In the genomic region with DNA sequence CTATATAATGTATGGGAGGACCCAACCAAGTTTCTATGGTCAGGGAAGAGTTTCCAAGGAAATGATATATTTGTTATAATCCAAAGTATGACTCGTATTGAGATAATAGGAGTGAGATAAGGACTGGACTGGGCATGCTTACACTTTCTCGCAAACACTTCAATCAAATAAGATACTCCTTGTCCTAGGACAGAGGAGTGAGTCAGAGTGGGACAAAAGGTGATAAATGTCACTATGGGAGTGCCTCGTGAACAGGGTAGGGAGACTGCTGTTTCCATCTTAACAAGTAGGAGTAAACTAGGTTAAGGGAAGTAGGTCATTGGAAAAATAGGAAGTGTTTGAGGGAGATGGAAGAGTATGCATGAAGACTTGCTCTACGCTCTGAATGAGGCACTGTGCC, we compare ENCODE assay signal across 23 cellular contexts. TPM values are rescaled to one million over a fixed set of nuclear protein-coding genes. Genes with fewer than 3 reads are reported as not detected.
A peak's percentile ranks its signal among the peaks of the same experiment; 100 is the strongest.
DNase-seq lines count a peak whose midpoint lies in the region; ATAC-seq and TF ChIP-seq lines count a peak whose summit lies in the region.
"Had no signal": no experiment of that assay in that cellular context is flagged by ENCODE, and none has a peak within 500 bp of the region (broad histone marks: within the 10 kb centered on the region; RNA-seq: fewer than 3 reads in every experiment).

No MANE protein-coding gene starts in this region.

- H4K20me1 ChIP-seq in HCT116 (ENCODE audit: insufficient read depth) = no peaks in the 10 kb centered on the region
- H4K20me1 ChIP-seq in hepatocyte (ENCODE audit: insufficient read depth, poor library complexity, severe bottlenecking) = no peaks in the 10 kb centered on the region
- H4K20me1 ChIP-seq: BLaER1 treated with 17β-estradiol and CSF1 and Interleukin-3, amounts not matched to agents 10 nM and 100 nM had no signal

- no peak overlapping the region for H3K14ac ChIP-seq in trophoblast cell (ENCODE audit: low read length)

- no peak overlapping the region for H3K9ac ChIP-seq in HCT116 (ENCODE audit: low read length)
- H3K9ac ChIP-seq in trophoblast cell (ENCODE audit: low read length) = no peak overlapping the region
- H3K9ac ChIP-seq: BLaER1 treated with 17β-estradiol and CSF1 and Interleukin-3, amounts not matched to agents 10 nM and 100 nM; SK-N-SH had no signal

- RAD21 ChIA-PET in HCT116 (lab: Charles Lee; ENCODE audit: low non-redundant PET in 1 of 2, low total read pairs in 2 of 2, uncharacterized antibody in 2 of 2, unreplicated experiment in 2 of 2) = no interaction called here

- no peak overlapping the region for H3K4ac ChIP-seq in trophoblast cell (ENCODE audit: low read depth, low read length)

- H3K4me2 ChIP-seq in HCT116 (ENCODE audit: low read length) (no peak overlapping the region), hepatocyte (no peak overlapping the region), trophoblast cell (ENCODE audit: low read length) (no peak overlapping the region)
- H3K4me2 ChIP-seq: BLaER1 treated with 17β-estradiol and CSF1 and Interleukin-3, amounts not matched to agents 10 nM and 100 nM; GM23338; SK-N-SH had no signal

- no peak overlapping the region for H2BK12ac ChIP-seq in trophoblast cell (ENCODE audit: low read length)

- peaks cover 12% of the 10 kb centered on the region for H3K27me3 Mint-ChIP-seq in activated T-cell treated with anti-CD3 and anti-CD28 coated beads, Interleukin-2, amount 50 U/mL, for 24 hours

- H3K27ac Mint-ChIP-seq in activated T-cell treated with anti-CD3 and anti-CD28 coated beads, Interleukin-2, amount 50 U/mL, for 24 hours = no peak overlapping the region
- H3K27ac Mint-ChIP-seq: CD8-positive, alpha-beta memory T cell; GM23338 had no signal

- no peak for TF ChIP-seq POLR2A in HCT116 (IDR thresholded peaks at IDR 0.05; ENCODE audit: borderline replicate concordance, extremely low read depth, insufficient read depth, insufficient read length)

- no peak for TF ChIP-seq CTCF in HCT116 (IDR thresholded peaks at IDR 0.05 in 2 of 3, conservative IDR thresholded peaks at IDR 0.05 in 1 of 3; ENCODE audit: borderline replicate concordance in 1 of 3, insufficient read depth in 1 of 3, low read depth in 2 of 3, low read length in 2 of 3)
- no peak for TF ChIP-seq CTCF in hepatocyte (IDR thresholded peaks at IDR 0.05; ENCODE audit: poor library complexity)
- no peak for TF ChIP-seq CTCF in upper lobe of right lung (IDR thresholded peaks at IDR 0.05)

- H2AK5ac ChIP-seq in trophoblast cell (ENCODE audit: low read length) = no peak overlapping the region

- no peaks in the 10 kb centered on the region for H3K79me2 ChIP-seq in HCT116 (ENCODE audit: insufficient read depth, low read length)
- H3K79me2 ChIP-seq in hepatocyte = no peaks in the 10 kb centered on the region
- H3K79me2 ChIP-seq in trophoblast cell (ENCODE audit: control insufficient read depth, insufficient read depth, low read length, poor library complexity) = no peaks in the 10 kb centered on the region

- H3K18ac ChIP-seq in trophoblast cell (ENCODE audit: low read length) = no peak overlapping the region

- no peak overlapping the region for H3K27ac ChIP-seq in HCT116 (ENCODE audit: low read depth, low read length)
- H3K27ac ChIP-seq in hepatocyte = peak overlapping the region; percentile 70
- no peak overlapping the region for H3K27ac ChIP-seq in trophoblast cell (ENCODE audit: low read depth, low read length)
- H3K27ac ChIP-seq in upper lobe of right lung = no peak overlapping the region
- H3K27ac ChIP-seq: BLaER1 treated with 17β-estradiol and CSF1 and Interleukin-3, amounts not matched to agents 10 nM and 100 nM had no signal

- no peak for TF ChIP-seq RAD21 in HCT116 (IDR thresholded peaks at IDR 0.05; ENCODE audit: low read depth)

- H3K36me3 ChIP-seq in HCT116 (ENCODE audit: control insufficient read depth in 1 of 2, insufficient read depth in 2 of 2, low read length in 2 of 2) (no peaks in the 10 kb centered on the region), hepatocyte (replicated peaks; ENCODE audit: insufficient read depth, low read depth) (no peaks in the 10 kb centered on the region), trophoblast cell (ENCODE audit: control insufficient read depth in 1 of 2, insufficient read depth in 2 of 2, low read length in 2 of 2) (no peaks in the 10 kb centered on the region), upper lobe of right lung (no peaks in the 10 kb centered on the region)
- H3K36me3 ChIP-seq: BLaER1 treated with 17β-estradiol and CSF1 and Interleukin-3, amounts not matched to agents 10 nM and 100 nM had no signal

- H3K4me1 Mint-ChIP-seq in activated T-cell treated with anti-CD3 and anti-CD28 coated beads, Interleukin-2, amount 50 U/mL, for 24 hours (ENCODE audit: low read depth) = no peaks in the 10 kb centered on the region
- H3K4me1 Mint-ChIP-seq: CD8-positive, alpha-beta memory T cell; GM23338 had no signal

- H3K9me2 ChIP-seq in HCT116 (ENCODE audit: insufficient read depth) = no peaks in the 10 kb centered on the region
- no peaks in the 10 kb centered on the region for H3K9me2 ChIP-seq in hepatocyte (replicated peaks; ENCODE audit: insufficient read depth)
- H3K9me2 ChIP-seq: SK-N-SH had no signal

- no peaks in the 10 kb centered on the region for H3K27me3 ChIP-seq in HCT116 (ENCODE audit: insufficient read depth, low read length)
- no peaks in the 10 kb centered on the region for H3K27me3 ChIP-seq in hepatocyte
- no peaks in the 10 kb centered on the region for H3K27me3 ChIP-seq in trophoblast cell (ENCODE audit: insufficient read depth, low read length)
- no peaks in the 10 kb centered on the region for H3K27me3 ChIP-seq in upper lobe of right lung
- H3K27me3 ChIP-seq: BLaER1 treated with 17β-estradiol and CSF1 and Interleukin-3, amounts not matched to agents 10 nM and 100 nM had no signal

- H2AFZ ChIP-seq in HCT116 (ENCODE audit: low read depth, low read length, poor library complexity, severe bottlenecking) (no peak overlapping the region), hepatocyte (no peak overlapping the region), trophoblast cell (ENCODE audit: insufficient read depth, low read length, poor library complexity) (no peak overlapping the region)
- H2AFZ ChIP-seq: GM23338 had no signal

- no TSS peak for BruUV-seq in HCT116 (replicated peaks; lab: Mats Ljungman, UMichigan)

- no peak overlapping the region for H4K12ac ChIP-seq in trophoblast cell (ENCODE audit: low read depth, low read length)

- H3K4me3 ChIP-seq in HCT116 (replicated peaks in 1 of 2; ENCODE audit: low read depth in 1 of 2, low read length in 2 of 2) (no peak overlapping the region), hepatocyte (no peak overlapping the region), trophoblast cell (ENCODE audit: low read depth, low read length) (no peak overlapping the region), upper lobe of right lung (no peak overlapping the region)
- H3K4me3 ChIP-seq: BLaER1 treated with 17β-estradiol and CSF1 and Interleukin-3, amounts not matched to agents 10 nM and 100 nM; GM12878; GM23338; K562 had no signal

- no peak overlapping the region for H2BK5ac ChIP-seq in trophoblast cell (ENCODE audit: low read depth, low read length, poor library complexity)

- peak; percentile 60 for ATAC-seq in HCT116
- ATAC-seq in upper lobe of right lung = no peak
- ATAC-seq: GM12878, GM23338, K562 had no signal

- H4K91ac ChIP-seq in trophoblast cell (ENCODE audit: low read depth, low read length) = no peak overlapping the region

- no peak overlapping the region for H3K4me3 Mint-ChIP-seq in activated T-cell treated with anti-CD3 and anti-CD28 coated beads, Interleukin-2, amount 50 U/mL, for 24 hours
- H3K4me3 Mint-ChIP-seq: CD8-positive, alpha-beta memory T cell; GM23338 had no signal

- no peaks in the 10 kb centered on the region for H3K9me3 Mint-ChIP-seq in activated T-cell treated with anti-CD3 and anti-CD28 coated beads, Interleukin-2, amount 50 U/mL, for 24 hours
- H3K9me3 Mint-ChIP-seq: CD8-positive, alpha-beta memory T cell; GM23338 had no signal

- DNase-seq in HCT116 (ENCODE audit: low read depth, low spot score) = peak; percentile 15
- DNase-seq in RPMI7951 (ENCODE audit: low read depth) = peak; percentile 1
- peak; percentile 43 for DNase-seq in hepatocyte (ENCODE audit: low spot score)
- DNase-seq in trophoblast cell = no peak
- no peak for DNase-seq in upper lobe of right lung
- DNase-seq in effector CD4-positive, alpha-beta T cell = no peak
- no peak for DNase-seq in activated T-cell treated with anti-CD3 and anti-CD28 coated beads, Interleukin-2, amount 50 U/mL, for 24 hours
- no peak for DNase-seq in GM03348 (ENCODE audit: low spot score)
- DNase-seq: CD8-positive, alpha-beta memory T cell; GF-D8; MV-4-11; NCI-H1694 treated with DMSO at 0.1 percent for 48 hours; NCI-H2227 treated with DMSO at 0.1 percent for 48 hours; NCI-H524; NCI-H82; OCI-M1; RPMI8226; SHP77 treated with DMSO at 0.1 percent for 48 hours; SK-N-SH had no signal

- no peaks in the 10 kb centered on the region for H3K79me1 ChIP-seq in trophoblast cell (ENCODE audit: low read length)

- H3K4me1 ChIP-seq in HCT116 (ENCODE audit: control insufficient read depth in 1 of 2, insufficient read depth in 2 of 2, low read length in 2 of 2) = peaks cover 0 to 4% of the 10 kb centered on the region in 2 experiments; a peak in 1 of 4 replicates
- no peaks in the 10 kb centered on the region for H3K4me1 ChIP-seq in hepatocyte (ENCODE audit: insufficient read depth)
- peaks cover 0 to 3% of the 10 kb centered on the region in 2 experiments for H3K4me1 ChIP-seq in trophoblast cell (ENCODE audit: control insufficient read depth in 1 of 2, insufficient read depth in 2 of 2, low read length in 2 of 2)
- no peaks in the 10 kb centered on the region for H3K4me1 ChIP-seq in upper lobe of right lung
- H3K4me1 ChIP-seq: BLaER1 treated with 17β-estradiol and CSF1 and Interleukin-3, amounts not matched to agents 10 nM and 100 nM had no signal

- intact Hi-C loops in HCT116 (cut with micrococcal nuclease) (no loop called here), upper lobe of right lung (cut with DNase I) (no loop called here)

- CTCF ChIA-PET in HCT116 (lab: Charles Lee) = no interaction called here

- no peak overlapping the region for H2BK120ac ChIP-seq in trophoblast cell (ENCODE audit: insufficient read depth, low read length, poor library complexity)

- WGBS in hepatocyte (ENCODE audit: low lambda C conversion rate, missing lambda C conversion rate) = 68% methylated on average over 4 of the region's 4 CpGs
- WGBS in trophoblast cell (ENCODE audit: extremely low coverage, insufficient coverage, insufficient read length) = no CpG with 5 or more reads among the region's 4 CpGs

- H3K36me3 Mint-ChIP-seq in activated T-cell treated with anti-CD3 and anti-CD28 coated beads, Interleukin-2, amount 50 U/mL, for 24 hours (ENCODE audit: low read depth) = no peaks in the 10 kb centered on the region
- H3K36me3 Mint-ChIP-seq: CD8-positive, alpha-beta memory T cell had no signal

- H3K9me3 ChIP-seq in HCT116 (ENCODE audit: control insufficient read depth in 1 of 2, insufficient read depth in 1 of 2, low read depth in 1 of 2, low read length in 2 of 2) (no peaks in the 10 kb centered on the region), hepatocyte (ENCODE audit: low read depth) (no peaks in the 10 kb centered on the region), trophoblast cell (ENCODE audit: insufficient read depth, low read depth, low read length) (no peaks in the 10 kb centered on the region), upper lobe of right lung (peaks cover 4% of the 10 kb centered on the region)
- H3K9me3 ChIP-seq: BLaER1 treated with 17β-estradiol and CSF1 and Interleukin-3, amounts not matched to agents 10 nM and 100 nM; SK-N-SH had no signal

- H3K23ac ChIP-seq in trophoblast cell (ENCODE audit: low read length) = peak overlapping the region; percentile 42

- POLR2A ChIA-PET in HCT116 (lab: Charles Lee) = no interaction called here

- no peak overlapping the region for H4K8ac ChIP-seq in trophoblast cell (ENCODE audit: low read depth, low read length)

RNA-seq across cellular contexts. Expression of gene MACIR, which starts 47.3 kb away (rescaled TPM):
- total RNA-seq in HCT116 (2021; ENCODE audit: unreplicated experiment) (10.4 TPM), hepatocyte (25.5 and 26.4 TPM in 2 replicates), upper lobe of right lung (4.2 TPM)
- polyA plus RNA-seq in HCT116 (2012) = 4.6 and 5.4 TPM in 2 replicates
- total RNA-seq in RPMI7951 (2014; rRNA removed; shearing (Covaris generic)) = 12.0 and 14.5 TPM in 2 replicates
- polyA plus RNA-seq in hepatocyte = 16.0 and 16.5 TPM in 2 replicates
- 81.5 and 86.2 TPM in 2 replicates for polyA plus RNA-seq in trophoblast cell (2013)

Comparison
In these comparisons a context has a peak if more than half of its experiments do, and no peak if none do; other contexts are left out.
1. DNase-seq: peak in HCT116 (single experiment), RPMI7951 (single experiment) and hepatocyte (single experiment); none in trophoblast cell (0 of 2), upper lobe of right lung (single experiment), effector CD4-positive, alpha-beta T cell (single experiment), activated T-cell treated with anti-CD3 and anti-CD28 coated beads, Interleukin-2, amount 50 U/mL, for 24 hours (single experiment) and GM03348 (single experiment).